20 cellular contexts compared by ENCODE assay signal in the genomic region with DNA sequence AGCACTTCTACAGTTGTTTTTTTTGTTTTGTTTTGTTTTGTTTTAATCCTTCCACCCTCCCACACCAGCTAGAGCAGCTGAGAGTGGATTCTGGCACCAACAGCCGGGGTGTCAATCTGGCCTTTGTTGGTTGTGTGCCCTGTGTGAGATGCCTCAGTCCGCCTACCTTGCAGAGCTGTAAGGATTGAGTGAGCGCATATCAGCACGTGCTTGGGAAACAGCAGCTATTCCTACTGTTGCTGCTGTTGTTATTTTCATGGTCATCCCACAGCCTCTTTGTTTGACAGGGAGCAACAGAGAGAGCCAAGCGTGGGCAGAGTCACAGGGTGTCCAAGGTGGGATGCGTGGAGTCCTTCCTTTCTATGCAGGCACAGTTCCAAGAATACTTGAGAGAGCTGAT. TPM values are rescaled to one million over a fixed set of nuclear protein-coding genes. Genes with fewer than 3 reads are reported as not detected.
DNase-seq lines count a peak whose midpoint lies in the region; ATAC-seq and TF ChIP-seq lines count a peak whose summit lies in the region.
"Had no signal": no experiment of that assay in that cellular context is flagged by ENCODE, and none has a peak within 500 bp of the region (broad histone marks: within the 10 kb centered on the region; RNA-seq: fewer than 3 reads in every experiment).

No MANE protein-coding gene starts in this region.

- no peak overlapping the region for H3K27ac ChIP-seq in coronary artery
- H3K27ac ChIP-seq: C4-2B, psoas muscle had no signal

- DNase-seq in NCI-H1694 treated with DMSO at 0.1 percent for 48 hours (lab: John Stamatoyannopoulos, UW) (peak; percentile 93), NCI-H524 treated with DMSO at 0.1 percent for 48 hours (lab: John Stamatoyannopoulos, UW) (peak; percentile 72), Right ventricle myocardium superior (no peak), posterior cingulate gyrus (peak in 8 of 10 donors; percentile 45 to 91 (median 50)), coronary artery (ENCODE audit: low spot score) (no peak), lower leg skin (ENCODE audit: low spot score in 2 of 2) (no peak)
- DNase-seq in activated naive CD4-positive, alpha-beta T cell treated with anti-CD3 and anti-CD28 coated beads for 36 hours: no peak
- no peak for DNase-seq in T-helper 2 cell treated with Interferon-gamma antibody and Interleukin-4, amounts not matched to agents 5 μg/mL and 100 μg/mL, for 36 hours (ENCODE audit: low spot score)
- DNase-seq: activated CD4-positive, alpha-beta T cell treated with anti-CD3 and anti-CD28 coated beads for 4 hours; IMR-90; islet precursor cell; mucosa of descending colon; MV-4-11; NK-92 treated with Interleukin-12 subunit alpha and Interleukin-12 subunit beta, amount 100 ng/mL, for 24 hours; psoas muscle; stimulated activated CD4-positive, alpha-beta T cell treated with anti-CD3 and anti-CD28 coated beads, Interleukin-15, amount 100 ng/mL, for 24 hours had no signal

- H3K36me3 Mint-ChIP-seq in activated naive CD4-positive, alpha-beta T cell treated with anti-CD3 and anti-CD28 coated beads for 36 hours (ENCODE audit: low read depth): no peaks in the 10 kb centered on the region
- H3K36me3 Mint-ChIP-seq in T-helper 2 cell treated with Interferon-gamma antibody and Interleukin-4, amounts not matched to agents 5 μg/mL and 100 μg/mL, for 36 hours (ENCODE audit: low read depth): no peaks in the 10 kb centered on the region

- intact Hi-C loops in Right ventricle myocardium superior (cut with DNase I): no loop called here
- intact Hi-C loops in posterior cingulate gyrus (cut with DNase I): no loop called here
- intact Hi-C loops in activated naive CD4-positive, alpha-beta T cell treated with anti-CD3 and anti-CD28 coated beads for 36 hours (cut with micrococcal nuclease): no loop called here
- intact Hi-C loops in lower leg skin (cut with DNase I; ENCODE audit: low total_unique reads): no loop called here

- TF ChIP-seq CTCF in coronary artery (IDR thresholded peaks at IDR 0.05): no peak
- no peak for TF ChIP-seq CTCF in lower leg skin (IDR thresholded peaks at IDR 0.05)

- TF ChIP-seq POLR2A in lower leg skin (IDR thresholded peaks at IDR 0.05): no peak

- peaks cover 10% of the 10 kb centered on the region for H3K9me3 Mint-ChIP-seq in activated naive CD4-positive, alpha-beta T cell treated with anti-CD3 and anti-CD28 coated beads for 36 hours
- H3K9me3 Mint-ChIP-seq in T-helper 2 cell treated with Interferon-gamma antibody and Interleukin-4, amounts not matched to agents 5 μg/mL and 100 μg/mL, for 36 hours: peaks cover 18% of the 10 kb centered on the region

- H3K27ac Mint-ChIP-seq in activated naive CD4-positive, alpha-beta T cell treated with anti-CD3 and anti-CD28 coated beads for 36 hours: no peak overlapping the region
- H3K27ac Mint-ChIP-seq in T-helper 2 cell treated with Interferon-gamma antibody and Interleukin-4, amounts not matched to agents 5 μg/mL and 100 μg/mL, for 36 hours: no peak overlapping the region
- H3K27ac Mint-ChIP-seq: activated naive CD8-positive, alpha-beta T cell had no signal

- CTCF ChIA-PET in activated naive CD4-positive, alpha-beta T cell treated with anti-CD3 and anti-CD28 coated beads for 36 hours (lab: Charles Lee): no interaction called here

- ATAC-seq in Right ventricle myocardium superior (ENCODE audit: poor library complexity): peak; percentile 84
- ATAC-seq: mucosa of descending colon had no signal

- 53 to 71% methylated on average over 6 of the region's 6 CpGs for WGBS in lower leg skin, 2 donors

- H3K4me3 Mint-ChIP-seq in activated naive CD4-positive, alpha-beta T cell treated with anti-CD3 and anti-CD28 coated beads for 36 hours: no peak overlapping the region
- H3K4me3 Mint-ChIP-seq in T-helper 2 cell treated with Interferon-gamma antibody and Interleukin-4, amounts not matched to agents 5 μg/mL and 100 μg/mL, for 36 hours: no peak overlapping the region
- H3K4me3 Mint-ChIP-seq: activated naive CD8-positive, alpha-beta T cell; central memory CD8-positive, alpha-beta T cell had no signal

- H3K4me3 ChIP-seq in coronary artery: no peak overlapping the region
- no peak overlapping the region for H3K4me3 ChIP-seq in lower leg skin (ENCODE audit: low read depth, poor library complexity, severe bottlenecking)
- H3K4me3 ChIP-seq: mucosa of descending colon, psoas muscle had no signal

- H3K4me1 Mint-ChIP-seq in activated naive CD4-positive, alpha-beta T cell treated with anti-CD3 and anti-CD28 coated beads for 36 hours (ENCODE audit: low read depth): no peaks in the 10 kb centered on the region
- no peaks in the 10 kb centered on the region for H3K4me1 Mint-ChIP-seq in T-helper 2 cell treated with Interferon-gamma antibody and Interleukin-4, amounts not matched to agents 5 μg/mL and 100 μg/mL, for 36 hours (ENCODE audit: low read depth)
- H3K4me1 Mint-ChIP-seq: central memory CD8-positive, alpha-beta T cell had no signal

- H3K27me3 Mint-ChIP-seq in activated naive CD4-positive, alpha-beta T cell treated with anti-CD3 and anti-CD28 coated beads for 36 hours (ENCODE audit: low read depth): peaks cover 15% of the 10 kb centered on the region
- no peaks in the 10 kb centered on the region for H3K27me3 Mint-ChIP-seq in T-helper 2 cell treated with Interferon-gamma antibody and Interleukin-4, amounts not matched to agents 5 μg/mL and 100 μg/mL, for 36 hours (ENCODE audit: low read depth)
- H3K27me3 Mint-ChIP-seq: activated naive CD8-positive, alpha-beta T cell had no signal

RNA-seq across cellular contexts. Expression of gene PGBD5, which starts 50.3 kb away (rescaled TPM):
- total RNA-seq in Right ventricle myocardium superior (12.8 TPM), lower leg skin (1 to 10 TPM in 1 of 4 donors, under 1 TPM in 3; 0.04 to 1.6 (median 0.11) TPM)
- total RNA-seq in activated naive CD4-positive, alpha-beta T cell treated with anti-CD3 and anti-CD28 coated beads for 36 hours: not detected
- total RNA-seq: T-helper 2 cell treated with Interferon-gamma antibody and Interleukin-4, amounts not matched to agents 100 ng/mL and 5 ng/mL, for 36 hours had no signal

Comparison
In these comparisons a context has a peak if more than half of its experiments do, and no peak if none do; other contexts are left out.
1. DNase-seq: peak in NCI-H1694 treated with DMSO at 0.1 percent for 48 hours (single experiment), NCI-H524 treated with DMSO at 0.1 percent for 48 hours (single experiment) and posterior cingulate gyrus (8 of 10); none in Right ventricle myocardium superior (single experiment), activated naive CD4-positive, alpha-beta T cell treated with anti-CD3 and anti-CD28 coated beads for 36 hours (single experiment), T-helper 2 cell treated with Interferon-gamma antibody and Interleukin-4, amounts not matched to agents 5 μg/mL and 100 μg/mL, for 36 hours (single experiment), coronary artery (single experiment) and lower leg skin (0 of 2).